15 cellular contexts compared by ENCODE assay signal in genomic region chr13:77981191-77981925, GRCh38.
DNase-seq lines count a peak whose midpoint lies in the region; ATAC-seq and TF ChIP-seq lines count a peak whose summit lies in the region.
"Had no signal": no experiment of that assay in that cellular context is flagged by ENCODE, and none has a peak within 500 bp of the region (broad histone marks: within the 10 kb centered on the region; RNA-seq: fewer than 3 reads in every experiment).

No MANE protein-coding gene starts in this region.

- H3K27me3 Mint-ChIP-seq in naive thymus-derived CD8-positive, alpha-beta T cell, result peaks cover 0 to 10% (median 5%) of the 10 kb centered on the region in 5 donors
- H3K27me3 Mint-ChIP-seq: progenitor cell of endocrine pancreas had no signal

- peaks cover 0 to 4% (median 0%) of the 10 kb centered on the region in 9 donors for H3K9me3 Mint-ChIP-seq in naive thymus-derived CD8-positive, alpha-beta T cell
- H3K9me3 Mint-ChIP-seq: activated T-helper 1 cell treated with anti-CD3 and anti-CD28 coated beads, Interleukin-12 subunit alpha, Interleukin-12 subunit beta, Interleukin-2, Interleukin-4 antibody, amounts not matched to agents 30 ng/mL and 10 ng/mL and 1 ng/mL, durations not matched to agents 14 hours and 24 hours and 36 hours had no signal

- TF ChIP-seq CTCF in PC-3 (conservative IDR thresholded peaks at IDR 0.05; ENCODE audit: low read depth, low read length), result no peak
- TF ChIP-seq CTCF in choroid plexus epithelial cell (conservative IDR thresholded peaks at IDR 0.05; ENCODE audit: low read depth, low read length), result no peak
- TF ChIP-seq CTCF in left lung (IDR thresholded peaks at IDR 0.05), result no peak

- POLR2A ChIA-PET in PC-3 (lab: Charles Lee; ENCODE audit: unreplicated experiment), result no interaction called here
- POLR2A ChIA-PET in naive thymus-derived CD8-positive, alpha-beta T cell (lab: Charles Lee), result no interaction called here

- H4K20me1 ChIP-seq in PC-3 (ENCODE audit: low read length), result no peaks in the 10 kb centered on the region

- ATAC-seq in PC-3, result no peak
- peak; percentile 14 for ATAC-seq in left lung
- no peak for ATAC-seq in GM19455 (IDR thresholded peaks at IDR 0.05; ENCODE audit: unreplicated experiment)
- ATAC-seq in naive thymus-derived CD8-positive, alpha-beta T cell, result no peak

- H3K27ac Mint-ChIP-seq in naive thymus-derived CD8-positive, alpha-beta T cell, result no peak overlapping the region
- H3K27ac Mint-ChIP-seq: activated T-helper 1 cell treated with anti-CD3 and anti-CD28 coated beads, Interleukin-12 subunit alpha, Interleukin-12 subunit beta, Interleukin-2, Interleukin-4 antibody, amounts not matched to agents 30 ng/mL and 10 ng/mL and 1 ng/mL, durations not matched to agents 14 hours and 24 hours and 36 hours; progenitor cell of endocrine pancreas had no signal

- H3K36me3 ChIP-seq in PC-3 (ENCODE audit: low read depth, low read length) (no peaks in the 10 kb centered on the region), left lung (no peaks in the 10 kb centered on the region)

- H3F3A ChIP-seq in PC-3 (ENCODE audit: low read length, unreplicated experiment), result no peaks in the 10 kb centered on the region

- H3K9me3 ChIP-seq in PC-3 (ENCODE audit: low read length), result no peaks in the 10 kb centered on the region
- H3K9me3 ChIP-seq in left lung, result no peaks in the 10 kb centered on the region

- H3K9ac ChIP-seq in PC-3 (ENCODE audit: low read length), result 0 out of 2 replicates have a peak overlapping the region, but pooled peaks have one; percentile 21

- DNase-seq in PC-3 (no peak), choroid plexus epithelial cell (ENCODE audit: low read depth) (peak; percentile 33), left lung (no peak), superior temporal gyrus (ENCODE audit: extremely low spot score) (peak; percentile 37), DMS 273 treated with DMSO at 0.1 percent for 48 hours (lab: John Stamatoyannopoulos, UW) (no peak)
- DNase-seq in naive thymus-derived CD8-positive, alpha-beta T cell, result no peak
- DNase-seq: C1 segment of cervical spinal cord; GOT3; NCI-H69; RPMI8226; stimulated activated CD4-positive, alpha-beta T cell treated with anti-CD3 and anti-CD28 coated beads, Interleukin-4, amount 100 ng/mL, for 1 hour had no signal

- no peaks in the 10 kb centered on the region for H3K9me2 ChIP-seq in PC-3 (replicated peaks; ENCODE audit: low read length)

- no peaks in the 10 kb centered on the region for H3K79me2 ChIP-seq in PC-3 (ENCODE audit: low read length)

- no peaks in the 10 kb centered on the region for H3K27me3 ChIP-seq in PC-3 (ENCODE audit: low read length)
- no peaks in the 10 kb centered on the region for H3K27me3 ChIP-seq in left lung

- no peak overlapping the region for H3K4me3 Mint-ChIP-seq in naive thymus-derived CD8-positive, alpha-beta T cell
- H3K4me3 Mint-ChIP-seq: activated T-helper 1 cell treated with anti-CD3 and anti-CD28 coated beads, Interleukin-12 subunit alpha, Interleukin-12 subunit beta, Interleukin-2, Interleukin-4 antibody, amounts not matched to agents 30 ng/mL and 10 ng/mL and 1 ng/mL, durations not matched to agents 14 hours and 24 hours and 36 hours; mesothelial cell of epicardium had no signal

- H3K4me3 ChIP-seq in PC-3 (ENCODE audit: low read length) (no peak overlapping the region), choroid plexus epithelial cell (ENCODE audit: low read depth, low read length) (no peak overlapping the region), left lung (no peak overlapping the region)

- no peaks in the 10 kb centered on the region for H3K4me1 Mint-ChIP-seq in naive thymus-derived CD8-positive, alpha-beta T cell

- BruUV-seq in PC-3 (replicated peaks; lab: Mats Ljungman, UMichigan), result no TSS peak

- H3K4me2 ChIP-seq in PC-3 (ENCODE audit: low read length), result no peak overlapping the region

- CTCF ChIA-PET in PC-3 (lab: Charles Lee), result no interaction called here

- H3K27ac ChIP-seq in PC-3 (ENCODE audit: low read length) (peak overlapping the region; percentile 14; the same call in 1 of the 2 replicates), left lung (peak overlapping the region; percentile 34 to 55)

- intact Hi-C loops in PC-3 (cut with micrococcal nuclease), result no loop called here
- intact Hi-C loops in left lung (cut with DNase I), result no loop called here

- H3K36me3 Mint-ChIP-seq in naive thymus-derived CD8-positive, alpha-beta T cell, result no peaks in the 10 kb centered on the region

- peaks cover 6% of the 10 kb centered on the region; the same call in 1 of the 2 replicates for H3K4me1 ChIP-seq in PC-3 (ENCODE audit: insufficient read depth, low read length)
- no peaks in the 10 kb centered on the region for H3K4me1 ChIP-seq in left lung

- peak overlapping the region; percentile 56 for H2AFZ ChIP-seq in PC-3 (ENCODE audit: low read length)

Comparison
In these comparisons a context has a peak if more than half of its experiments do, and no peak if none do; other contexts are left out.
1. DNase-seq: peak in choroid plexus epithelial cell (single experiment) and superior temporal gyrus (single experiment); none in PC-3 (single experiment), left lung (0 of 2), DMS 273 treated with DMSO at 0.1 percent for 48 hours (single experiment) and naive thymus-derived CD8-positive, alpha-beta T cell (0 of 10).